ENCODE assay signal across 1 cellular context in the genomic region with DNA sequence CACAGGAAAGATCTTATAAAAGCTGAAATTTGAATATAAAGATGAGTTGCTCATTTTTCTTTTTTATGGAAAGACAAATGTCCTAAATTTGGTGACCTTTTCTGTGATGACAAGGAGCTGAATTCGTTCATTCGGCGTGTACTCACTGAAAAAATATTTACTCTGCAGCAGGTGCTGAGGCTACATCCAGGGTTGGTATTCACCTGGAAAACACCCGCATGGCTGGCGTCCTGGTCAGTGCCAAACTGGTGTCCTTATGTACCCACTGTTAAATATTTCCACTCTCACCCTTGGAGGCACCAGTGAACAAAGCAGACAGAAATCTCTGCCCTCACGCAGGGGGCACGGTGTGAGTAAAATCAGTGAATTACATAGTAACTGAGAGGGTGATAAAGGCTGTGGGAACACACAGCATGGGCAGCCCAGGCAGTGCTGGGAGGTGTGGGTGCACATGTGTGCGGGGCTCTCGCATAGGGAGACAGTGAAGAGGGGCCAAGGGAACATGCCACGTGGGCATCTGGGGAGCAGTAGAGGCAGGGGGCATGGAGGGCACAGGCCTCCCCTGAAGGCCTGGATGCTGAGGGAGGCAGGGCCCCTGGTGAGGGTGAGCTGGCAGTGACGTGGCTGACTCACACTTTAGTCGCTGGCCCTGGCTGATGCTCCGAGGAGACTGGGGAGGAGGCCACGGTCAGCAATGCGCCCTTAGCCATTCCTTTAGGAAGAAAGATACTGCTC.
TF ChIP-seq lines count a peak whose summit lies in the region.

No MANE protein-coding gene starts in this region.

TF ChIP-seq in WTC11, 78 proteins besides CTCF, POLR2A, EP300 and RAD21 (continued from another document):
- TF ChIP-seq, protein P1, sequence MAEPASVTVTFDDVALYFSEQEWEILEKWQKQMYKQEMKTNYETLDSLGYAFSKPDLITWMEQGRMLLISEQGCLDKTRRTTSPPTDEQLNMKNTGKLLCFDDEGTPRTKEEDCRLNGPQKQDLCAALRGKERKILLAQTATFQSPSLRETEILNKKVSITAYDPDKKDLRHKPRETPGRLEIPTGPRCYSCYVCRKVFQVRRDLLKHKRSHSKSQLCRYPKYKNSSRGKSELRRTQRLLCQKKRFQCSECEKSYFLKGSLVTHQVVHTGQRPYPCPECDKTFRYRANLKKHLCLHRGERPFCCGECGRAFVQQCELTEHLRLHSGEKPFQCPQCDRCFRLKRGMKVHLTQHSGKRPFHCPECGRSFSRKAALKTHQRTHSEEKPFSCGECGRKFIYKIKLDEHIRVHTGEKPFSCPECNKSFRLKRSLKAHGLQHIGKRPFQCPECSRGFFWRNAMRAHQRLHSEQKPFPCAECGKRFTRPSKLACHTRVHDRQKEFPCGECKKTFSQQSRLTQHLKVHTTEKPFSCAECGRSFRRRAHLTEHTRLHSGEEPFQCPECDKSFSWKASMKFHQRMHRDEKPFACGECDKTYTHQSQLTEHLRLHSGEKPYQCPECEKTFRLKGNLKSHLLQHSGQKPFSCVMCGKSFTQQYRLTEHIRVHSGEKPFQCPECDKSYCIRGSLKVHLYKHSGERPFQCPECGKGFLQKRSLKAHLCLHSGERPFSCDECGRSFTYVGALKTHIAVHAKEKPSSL (CRISPR knock-in tag; conservative IDR thresholded peaks at IDR 0.05) = no peak
- TF ChIP-seq ZNF396 (CRISPR knock-in tag; IDR thresholded peaks at IDR 0.05; ENCODE audit: borderline replicate concordance) (no peak), TCF7 (CRISPR knock-in tag; IDR thresholded peaks at IDR 0.05; ENCODE audit: low read depth) (no peak), GTF2I (CRISPR knock-in tag; conservative IDR thresholded peaks at IDR 0.05) (no peak), PRRX2 (CRISPR knock-in tag; IDR thresholded peaks at IDR 0.05) (no peak), JAZF1 (CRISPR knock-in tag; IDR thresholded peaks at IDR 0.05) (no peak), ESRRA (CRISPR knock-in tag; IDR thresholded peaks at IDR 0.05; ENCODE audit: borderline replicate concordance) (no peak), ZNF416 (CRISPR knock-in tag; IDR thresholded peaks at IDR 0.05) (no peak), SOX15 (CRISPR knock-in tag; IDR thresholded peaks at IDR 0.05) (no peak), MXD4 (CRISPR knock-in tag; IDR thresholded peaks at IDR 0.05; ENCODE audit: borderline replicate concordance) (no peak)
- TF ChIP-seq, protein P2, sequence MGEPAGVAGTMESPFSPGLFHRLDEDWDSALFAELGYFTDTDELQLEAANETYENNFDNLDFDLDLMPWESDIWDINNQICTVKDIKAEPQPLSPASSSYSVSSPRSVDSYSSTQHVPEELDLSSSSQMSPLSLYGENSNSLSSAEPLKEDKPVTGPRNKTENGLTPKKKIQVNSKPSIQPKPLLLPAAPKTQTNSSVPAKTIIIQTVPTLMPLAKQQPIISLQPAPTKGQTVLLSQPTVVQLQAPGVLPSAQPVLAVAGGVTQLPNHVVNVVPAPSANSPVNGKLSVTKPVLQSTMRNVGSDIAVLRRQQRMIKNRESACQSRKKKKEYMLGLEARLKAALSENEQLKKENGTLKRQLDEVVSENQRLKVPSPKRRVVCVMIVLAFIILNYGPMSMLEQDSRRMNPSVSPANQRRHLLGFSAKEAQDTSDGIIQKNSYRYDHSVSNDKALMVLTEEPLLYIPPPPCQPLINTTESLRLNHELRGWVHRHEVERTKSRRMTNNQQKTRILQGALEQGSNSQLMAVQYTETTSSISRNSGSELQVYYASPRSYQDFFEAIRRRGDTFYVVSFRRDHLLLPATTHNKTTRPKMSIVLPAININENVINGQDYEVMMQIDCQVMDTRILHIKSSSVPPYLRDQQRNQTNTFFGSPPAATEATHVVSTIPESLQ (CRISPR knock-in tag; IDR thresholded peaks at IDR 0.05) = no peak
- TF ChIP-seq, protein P3, sequence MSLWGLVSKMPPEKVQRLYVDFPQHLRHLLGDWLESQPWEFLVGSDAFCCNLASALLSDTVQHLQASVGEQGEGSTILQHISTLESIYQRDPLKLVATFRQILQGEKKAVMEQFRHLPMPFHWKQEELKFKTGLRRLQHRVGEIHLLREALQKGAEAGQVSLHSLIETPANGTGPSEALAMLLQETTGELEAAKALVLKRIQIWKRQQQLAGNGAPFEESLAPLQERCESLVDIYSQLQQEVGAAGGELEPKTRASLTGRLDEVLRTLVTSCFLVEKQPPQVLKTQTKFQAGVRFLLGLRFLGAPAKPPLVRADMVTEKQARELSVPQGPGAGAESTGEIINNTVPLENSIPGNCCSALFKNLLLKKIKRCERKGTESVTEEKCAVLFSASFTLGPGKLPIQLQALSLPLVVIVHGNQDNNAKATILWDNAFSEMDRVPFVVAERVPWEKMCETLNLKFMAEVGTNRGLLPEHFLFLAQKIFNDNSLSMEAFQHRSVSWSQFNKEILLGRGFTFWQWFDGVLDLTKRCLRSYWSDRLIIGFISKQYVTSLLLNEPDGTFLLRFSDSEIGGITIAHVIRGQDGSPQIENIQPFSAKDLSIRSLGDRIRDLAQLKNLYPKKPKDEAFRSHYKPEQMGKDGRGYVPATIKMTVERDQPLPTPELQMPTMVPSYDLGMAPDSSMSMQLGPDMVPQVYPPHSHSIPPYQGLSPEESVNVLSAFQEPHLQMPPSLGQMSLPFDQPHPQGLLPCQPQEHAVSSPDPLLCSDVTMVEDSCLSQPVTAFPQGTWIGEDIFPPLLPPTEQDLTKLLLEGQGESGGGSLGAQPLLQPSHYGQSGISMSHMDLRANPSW (CRISPR knock-in tag; conservative IDR thresholded peaks at IDR 0.05; ENCODE audit: low read depth) = no peak
